ENCODE assay signal across 20 cellular contexts in genomic region chr1:27258598-27258997, GRCh38. TPM values are rescaled to one million over a fixed set of nuclear protein-coding genes. Genes with fewer than 3 reads are reported as not detected.
A peak's percentile ranks its signal among the peaks of the same experiment; 100 is the strongest.
DNase-seq lines count a peak whose midpoint lies in the region; ATAC-seq and TF ChIP-seq lines count a peak whose summit lies in the region.
"Had no signal": no experiment of that assay in that cellular context is flagged by ENCODE, and none has a peak within 500 bp of the region (broad histone marks: within the 10 kb centered on the region; RNA-seq: fewer than 3 reads in every experiment).

No MANE protein-coding gene starts in this region.

- no peaks in the 10 kb centered on the region for H4K20me1 ChIP-seq in SK-N-SH (ENCODE audit: insufficient read depth)

- H3K9me3 Mint-ChIP-seq in activated CD4-positive, alpha-beta T cell treated with anti-CD3 and anti-CD28 coated beads for 36 hours (ENCODE audit: low read depth): no peaks in the 10 kb centered on the region
- no peaks in the 10 kb centered on the region for H3K9me3 Mint-ChIP-seq in stimulated activated naive CD8-positive, alpha-beta T cell treated with anti-CD3 and anti-CD28 coated beads, Interleukin-15, Interleukin-2, amounts not matched to agents 100 ng/mL and 50 ng/mL, for 24 hours
- H3K9me3 Mint-ChIP-seq in brain: no peaks in the 10 kb centered on the region
- H3K9me3 Mint-ChIP-seq in stimulated activated naive B cell treated with anti-CD40 and anti-IgM and Interleukin-4, amounts not matched to agents 10 μg/mL and 1 μg/mL and 100 μg/mL, for 72 hours: peaks cover 2 to 5% of the 10 kb centered on the region in 2 donors
- H3K9me3 Mint-ChIP-seq: IgD-negative memory B cell had no signal

- no peaks in the 10 kb centered on the region for H3K9me2 ChIP-seq in SK-N-SH

- intact Hi-C loops in activated CD4-positive, alpha-beta T cell treated with anti-CD3 and anti-CD28 coated beads for 36 hours (cut with DNase I, micrococcal nuclease): no loop called here

- no peak overlapping the region for H2AFZ ChIP-seq in SK-N-SH (ENCODE audit: low read depth)

- WGBS in SK-N-SH (ENCODE audit: low lambda C conversion rate): 84% methylated on average over 6 of the region's 6 CpGs

- peak overlapping the region; percentile 53 for H3K27ac Mint-ChIP-seq in activated CD4-positive, alpha-beta T cell treated with anti-CD3 and anti-CD28 coated beads for 36 hours
- H3K27ac Mint-ChIP-seq in stimulated activated naive CD8-positive, alpha-beta T cell treated with anti-CD3 and anti-CD28 coated beads, Interleukin-15, Interleukin-2, amounts not matched to agents 100 ng/mL and 50 ng/mL, for 24 hours: peak overlapping the region; percentile 78
- peak overlapping the region in 3 of 5 experiments; percentile 21 to 80 (median 48) for H3K27ac Mint-ChIP-seq in brain
- peak overlapping the region; percentile 70 for H3K27ac Mint-ChIP-seq in stimulated activated naive B cell treated with anti-CD40 and anti-IgM and Interleukin-4, amounts not matched to agents 10 μg/mL and 1 μg/mL and 100 μg/mL, for 72 hours

- H3K36me3 ChIP-seq in SK-N-SH (replicated peaks in 1 of 2; ENCODE audit: control insufficient read depth in 1 of 2, insufficient read depth in 2 of 2, low read length in 1 of 2): peaks cover 0 to 1% of the 10 kb centered on the region in 2 experiments

- H3K79me2 ChIP-seq in SK-N-SH (ENCODE audit: insufficient read depth): no peaks in the 10 kb centered on the region

- no peaks in the 10 kb centered on the region for H3K9me3 ChIP-seq in SK-N-SH

- DNase-seq in activated CD4-positive, alpha-beta T cell treated with anti-CD3 and anti-CD28 coated beads for 36 hours: peak; percentile 13
- no peak for DNase-seq in activated CD4-positive, alpha-beta T cell treated with anti-CD3 and anti-CD28 coated beads, Interleukin-2, amount 50 U/mL, for 48 hours
- no peak for DNase-seq in stimulated activated naive CD8-positive, alpha-beta T cell treated with anti-CD3 and anti-CD28 coated beads, Interleukin-15, Interleukin-2, amounts not matched to agents 100 U/mL and 50 U/mL, for 24 hours
- DNase-seq in stimulated activated naive B cell treated with anti-CD40 and anti-IgM and Interleukin-4, amounts not matched to agents 10 μg/mL and 1 μg/mL and 100 μg/mL, for 72 hours: no peak
- DNase-seq in NCI-H526 treated with DMSO at 0.1 percent for 48 hours (lab: John Stamatoyannopoulos, UW): no peak
- DNase-seq in SK-N-SH: no peak
- DNase-seq: 8988T, DMS 273 treated with DMSO at 0.1 percent for 48 hours, GDM1, GOT3, Kasumi-1, MM.1S, NCI-H1105, NCI-H187, NCI-H69, OCI-M1 had no signal

- no peak overlapping the region for H3K4me2 ChIP-seq in SK-N-SH

- no peak overlapping the region for H3K4me3 ChIP-seq in SK-N-SH (ENCODE audit: low read depth in 2 of 2, low read length in 1 of 2)

- no peaks in the 10 kb centered on the region for H3F3A ChIP-seq in SK-N-SH (replicated peaks; ENCODE audit: insufficient read depth)

- no peak overlapping the region for H3K9ac ChIP-seq in SK-N-SH

- TF ChIP-seq EP300 in SK-N-SH (IDR thresholded peaks at IDR 0.05; ENCODE audit: borderline replicate concordance in 1 of 2, low read depth in 1 of 2, low read length in 1 of 2): no peak

- peak; percentile 42 for ATAC-seq in activated CD4-positive, alpha-beta T cell treated with anti-CD3 and anti-CD28 coated beads for 36 hours
- no peak for ATAC-seq in stimulated activated naive CD8-positive, alpha-beta T cell treated with anti-CD3 and anti-CD28 coated beads, Interleukin-15, Interleukin-2, amounts not matched to agents 100 U/mL and 50 U/mL, for 24 hours
- ATAC-seq in stimulated activated naive B cell treated with anti-CD40 and anti-IgM and Interleukin-4, amounts not matched to agents 10 μg/mL and 1 μg/mL and 100 μg/mL, for 72 hours (replicated peaks): no peak

- H3K36me3 Mint-ChIP-seq in activated CD4-positive, alpha-beta T cell treated with anti-CD3 and anti-CD28 coated beads for 36 hours (ENCODE audit: low read depth): peaks cover 2% of the 10 kb centered on the region
- H3K36me3 Mint-ChIP-seq in stimulated activated naive CD8-positive, alpha-beta T cell treated with anti-CD3 and anti-CD28 coated beads, Interleukin-15, Interleukin-2, amounts not matched to agents 100 ng/mL and 50 ng/mL, for 24 hours (ENCODE audit: low read depth): peaks cover 16% of the 10 kb centered on the region
- peaks cover 37% of the 10 kb centered on the region for H3K36me3 Mint-ChIP-seq in brain
- peaks cover 8 to 17% of the 10 kb centered on the region in 2 donors for H3K36me3 Mint-ChIP-seq in stimulated activated naive B cell treated with anti-CD40 and anti-IgM and Interleukin-4, amounts not matched to agents 10 μg/mL and 1 μg/mL and 100 μg/mL, for 72 hours

- CTCF ChIA-PET in activated CD4-positive, alpha-beta T cell treated with anti-CD3 and anti-CD28 coated beads for 36 hours (lab: Charles Lee): interaction anchor here (1.2 to 1.6 kb wide), 3 partner anchors 16 to 122 kb away, joined by 3 to 4 read pairs (median 3); no protein-coding TSS in a partner anchor
- CTCF ChIA-PET in SK-N-SH (lab: Yijun Ruan, JAX): interaction anchor here (1.0 to 2.1 kb wide), 3 partner anchors 25 to 156 kb away, joined by 3 to 4 read pairs (median 3); no protein-coding TSS in a partner anchor

- POLR2A ChIA-PET in activated CD4-positive, alpha-beta T cell treated with anti-CD3 and anti-CD28 coated beads for 36 hours (lab: Charles Lee): no interaction called here
- POLR2A ChIA-PET in SK-N-SH (lab: Yijun Ruan, JAX): no interaction called here

- H3K4me1 Mint-ChIP-seq in activated CD4-positive, alpha-beta T cell treated with anti-CD3 and anti-CD28 coated beads for 36 hours: peaks cover 35% of the 10 kb centered on the region
- peaks cover 40% of the 10 kb centered on the region for H3K4me1 Mint-ChIP-seq in stimulated activated naive CD8-positive, alpha-beta T cell treated with anti-CD3 and anti-CD28 coated beads, Interleukin-15, Interleukin-2, amounts not matched to agents 100 ng/mL and 50 ng/mL, for 24 hours (ENCODE audit: low read depth)
- H3K4me1 Mint-ChIP-seq in brain: peaks cover 5% of the 10 kb centered on the region
- peaks cover 19 to 37% of the 10 kb centered on the region in 2 donors for H3K4me1 Mint-ChIP-seq in stimulated activated naive B cell treated with anti-CD40 and anti-IgM and Interleukin-4, amounts not matched to agents 10 μg/mL and 1 μg/mL and 100 μg/mL, for 72 hours

- TF ChIP-seq RAD21 in SK-N-SH (IDR thresholded peaks at IDR 0.05; ENCODE audit: low read length): no peak

- H3K4me3 Mint-ChIP-seq in activated CD4-positive, alpha-beta T cell treated with anti-CD3 and anti-CD28 coated beads for 36 hours: no peak overlapping the region
- H3K4me3 Mint-ChIP-seq in stimulated activated naive CD8-positive, alpha-beta T cell treated with anti-CD3 and anti-CD28 coated beads, Interleukin-15, Interleukin-2, amounts not matched to agents 100 ng/mL and 50 ng/mL, for 24 hours: peak overlapping the region; percentile 20
- H3K4me3 Mint-ChIP-seq in brain: no peak overlapping the region
- H3K4me3 Mint-ChIP-seq in stimulated activated naive B cell treated with anti-CD40 and anti-IgM and Interleukin-4, amounts not matched to agents 10 μg/mL and 1 μg/mL and 100 μg/mL, for 72 hours: no peak overlapping the region

- no peaks in the 10 kb centered on the region for H3K27me3 ChIP-seq in SK-N-SH (ENCODE audit: insufficient read depth)

- H3K27me3 Mint-ChIP-seq in activated CD4-positive, alpha-beta T cell treated with anti-CD3 and anti-CD28 coated beads for 36 hours: no peaks in the 10 kb centered on the region
- no peaks in the 10 kb centered on the region for H3K27me3 Mint-ChIP-seq in stimulated activated naive CD8-positive, alpha-beta T cell treated with anti-CD3 and anti-CD28 coated beads, Interleukin-15, Interleukin-2, amounts not matched to agents 100 ng/mL and 50 ng/mL, for 24 hours
- no peaks in the 10 kb centered on the region for H3K27me3 Mint-ChIP-seq in brain
- H3K27me3 Mint-ChIP-seq in stimulated activated naive B cell treated with anti-CD40 and anti-IgM and Interleukin-4, amounts not matched to agents 10 μg/mL and 1 μg/mL and 100 μg/mL, for 72 hours: no peaks in the 10 kb centered on the region
- H3K27me3 Mint-ChIP-seq: IgD-negative memory B cell had no signal

- H3K27ac ChIP-seq in SK-N-SH (ENCODE audit: low read depth in 2 of 2, low read length in 1 of 2): no peak overlapping the region
- H3K27ac ChIP-seq: HL-60 had no signal

- TF ChIP-seq CTCF in brain (conservative IDR thresholded peaks at IDR 0.05) (no peak), SK-N-SH (IDR thresholded peaks at IDR 0.05) (no peak)

- H3K4me1 ChIP-seq in SK-N-SH (ENCODE audit: control insufficient read depth in 1 of 2, insufficient read depth in 2 of 2, low read depth in 1 of 2, low read length in 1 of 2): no peaks in the 10 kb centered on the region

TF ChIP-seq in SK-N-SH, 30 proteins besides CTCF, POLR2A, EP300 and RAD21 (continues in another document):
- TF ChIP-seq GATA2 (CRISPR knock-in tag; IDR thresholded peaks at IDR 0.05) (no peak), TEAD4 (IDR thresholded peaks at IDR 0.05; ENCODE audit: borderline replicate concordance, insufficient read depth) (no peak), MXI1 (IDR thresholded peaks at IDR 0.05; ENCODE audit: low read depth, low read length) (no peak)
- TF ChIP-seq, protein P1, sequence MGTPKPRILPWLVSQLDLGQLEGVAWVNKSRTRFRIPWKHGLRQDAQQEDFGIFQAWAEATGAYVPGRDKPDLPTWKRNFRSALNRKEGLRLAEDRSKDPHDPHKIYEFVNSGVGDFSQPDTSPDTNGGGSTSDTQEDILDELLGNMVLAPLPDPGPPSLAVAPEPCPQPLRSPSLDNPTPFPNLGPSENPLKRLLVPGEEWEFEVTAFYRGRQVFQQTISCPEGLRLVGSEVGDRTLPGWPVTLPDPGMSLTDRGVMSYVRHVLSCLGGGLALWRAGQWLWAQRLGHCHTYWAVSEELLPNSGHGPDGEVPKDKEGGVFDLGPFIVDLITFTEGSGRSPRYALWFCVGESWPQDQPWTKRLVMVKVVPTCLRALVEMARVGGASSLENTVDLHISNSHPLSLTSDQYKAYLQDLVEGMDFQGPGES (IDR thresholded peaks at IDR 0.05; ENCODE audit: low read depth, low read length): no peak
- TF ChIP-seq, protein P2, sequence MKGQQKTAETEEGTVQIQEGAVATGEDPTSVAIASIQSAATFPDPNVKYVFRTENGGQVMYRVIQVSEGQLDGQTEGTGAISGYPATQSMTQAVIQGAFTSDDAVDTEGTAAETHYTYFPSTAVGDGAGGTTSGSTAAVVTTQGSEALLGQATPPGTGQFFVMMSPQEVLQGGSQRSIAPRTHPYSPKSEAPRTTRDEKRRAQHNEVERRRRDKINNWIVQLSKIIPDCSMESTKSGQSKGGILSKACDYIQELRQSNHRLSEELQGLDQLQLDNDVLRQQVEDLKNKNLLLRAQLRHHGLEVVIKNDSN (IDR thresholded peaks at IDR 0.05; ENCODE audit: borderline replicate concordance, low read depth): no peak

RNA-seq across cellular contexts. Expression of gene WDTC1, which starts 24.2 kb away (rescaled TPM):
- total RNA-seq in activated CD4-positive, alpha-beta T cell treated with anti-CD3 and anti-CD28 coated beads for 36 hours: 10 to 100 TPM; 19.3 to 21.9 TPM
- 96.8 TPM for polyA plus RNA-seq in brain (ENCODE audit: insufficient read depth, low read depth, low replicate concordance)
- 7.8 and 12.0 TPM in 2 replicates for polyA plus RNA-seq in SK-N-SH (2012; rRNA removed)
- polyA plus RNA-seq in SK-N-SH (2012; cell fraction: cytosol; rRNA removed): 5.7 and 8.8 TPM in 2 replicates
- polyA plus RNA-seq in SK-N-SH (2012; cell fraction: nucleus; rRNA removed): 14.6 and 16.0 TPM in 2 replicates
